Comparison of ENCODE assay signal across 19 cellular contexts in the genomic region with DNA sequence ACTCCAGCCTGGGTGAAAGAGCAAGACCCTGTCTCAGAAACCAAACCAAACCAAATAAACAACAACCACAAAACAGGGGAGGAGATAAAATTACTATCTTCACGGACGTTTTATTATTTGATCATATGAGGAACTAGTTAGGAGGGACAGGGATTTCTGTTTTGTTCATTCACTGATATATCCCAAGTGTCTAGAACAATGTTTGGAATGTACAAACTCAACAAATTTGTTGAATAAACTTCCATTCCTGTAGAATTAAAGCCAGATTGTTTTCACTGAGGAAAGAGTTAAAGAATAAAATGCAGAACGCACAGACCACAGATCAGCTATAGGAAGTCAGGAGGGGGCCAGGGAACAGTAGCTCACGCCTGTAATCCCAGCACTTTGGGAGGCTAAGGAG. TPM values are rescaled to one million over a fixed set of nuclear protein-coding genes. Genes with fewer than 3 reads are reported as not detected.
DNase-seq lines count a peak whose midpoint lies in the region; ATAC-seq and TF ChIP-seq lines count a peak whose summit lies in the region.
"Had no signal": no experiment of that assay in that cellular context is flagged by ENCODE, and none has a peak within 500 bp of the region (broad histone marks: within the 10 kb centered on the region; RNA-seq: fewer than 3 reads in every experiment).

No MANE protein-coding gene starts in this region.

- DNase-seq in A673 (ENCODE audit: low spot score): peak; percentile 5
- DNase-seq in GM04503 (ENCODE audit: low read depth): peak; percentile 3
- DNase-seq in SK-N-MC (ENCODE audit: low read depth, low spot score): peak; percentile 8
- peak; percentile 64 for DNase-seq in fibroblast of peridontal ligament (ENCODE audit: extremely low read depth)
- DNase-seq in NCI-H2227 treated with DMSO at 0.1 percent for 48 hours (lab: John Stamatoyannopoulos, UW): no peak
- no peak for DNase-seq in NCI-H1092 treated with DMSO at 0.1 percent for 48 hours (lab: John Stamatoyannopoulos, UW)
- DNase-seq: BE2C; CD8-positive, alpha-beta T cell; COR-L47; DND-41; GF-D8 had no signal

- H3K4me1 ChIP-seq in A673 (ENCODE audit: insufficient read depth, low read length, poor library complexity, severe bottlenecking): no peaks in the 10 kb centered on the region
- H3K4me1 ChIP-seq: BE2C had no signal

- H3K27me3 ChIP-seq in A673 (replicated peaks; ENCODE audit: insufficient read depth, low read depth, low read length, poor library complexity): no peaks in the 10 kb centered on the region
- H3K27me3 ChIP-seq: BE2C had no signal

- no peak for TF ChIP-seq CTCF in A673 (conservative IDR thresholded peaks at IDR 0.05; ENCODE audit: low read depth, low read length)

- H3K9me3 ChIP-seq in A673 (ENCODE audit: low read depth, low read length, poor library complexity, severe bottlenecking): no peaks in the 10 kb centered on the region
- H3K9me3 ChIP-seq in SK-N-MC (ENCODE audit: low read depth, low read length): no peaks in the 10 kb centered on the region
- H3K9me3 ChIP-seq: BE2C had no signal

- CTCF ChIA-PET in A673 (lab: Charles Lee): no interaction called here

- BruUV-seq in A673 (replicated peaks; lab: Mats Ljungman, UMichigan): no TSS peak

- intact Hi-C loops in A673 (cut with micrococcal nuclease; ENCODE audit: unreplicated experiment): no loop called here

- POLR2A ChIA-PET in A673 (lab: Charles Lee; ENCODE audit: low non-redundant PET): interaction anchor here (0.6 kb wide), 1 partner anchor 254 kb away, joined by 5 read pairs; a partner anchor contains a TSS

- no peak for ATAC-seq in HG02852 (IDR thresholded peaks at IDR 0.05; ENCODE audit: unreplicated experiment)
- ATAC-seq in HG03378 (IDR thresholded peaks at IDR 0.05; ENCODE audit: unreplicated experiment): no peak
- ATAC-seq: CD8-positive, alpha-beta T cell; GM12878; HCT116 had no signal

- H3K27ac ChIP-seq in A673 (ENCODE audit: low read depth, low read length, poor library complexity, severe bottlenecking) (no peak overlapping the region), SK-N-MC (peak overlapping the region; percentile 88)
- H3K27ac ChIP-seq: 22Rv1, C4-2B had no signal

- H3K4me3 ChIP-seq in A673 (ENCODE audit: low read depth, low read length, poor library complexity, severe bottlenecking): no peak overlapping the region
- H3K4me3 ChIP-seq in SK-N-MC: peak overlapping the region; percentile 34
- H3K4me3 ChIP-seq: GM12878 had no signal

- no peak overlapping the region for H3K9ac ChIP-seq in SK-N-MC (ENCODE audit: insufficient read length)

- H3K36me3 ChIP-seq in A673 (ENCODE audit: insufficient read depth, low read length, poor library complexity, severe bottlenecking): no peaks in the 10 kb centered on the region
- no peaks in the 10 kb centered on the region for H3K36me3 ChIP-seq in SK-N-MC (ENCODE audit: insufficient read depth, low read length)
- H3K36me3 ChIP-seq: BE2C had no signal

RNA-seq across cellular contexts. Expression of a gene that starts 6.5 kb away (rescaled TPM):
- total RNA-seq in A673 (2021): 0.17 and 0.28 TPM in 2 replicates
- total RNA-seq: HT1080 had no signal

RNA-seq across cellular contexts. Expression of a gene that starts 23.6 kb away (rescaled TPM):
- 2.2 and 2.9 TPM in 2 replicates for total RNA-seq in A673 (2021)
- total RNA-seq: H4 had no signal

RNA-seq across cellular contexts. Expression of a gene that starts 31.3 kb away (rescaled TPM):
- 1.1 and 1.6 TPM in 2 replicates for total RNA-seq in A673 (2021)
- total RNA-seq: CD8-positive, alpha-beta T cell had no signal

RNA-seq across cellular contexts. Expression of a gene that starts 35.1 kb away (rescaled TPM):
- total RNA-seq in A673 (2021): 33.5 and 40.4 TPM in 2 replicates

Comparison
In these comparisons a context has a peak if more than half of its experiments do, and no peak if none do; other contexts are left out.
1. DNase-seq: peak in A673 (single experiment), GM04503 (single experiment), SK-N-MC (single experiment) and fibroblast of peridontal ligament (single experiment); none in NCI-H2227 treated with DMSO at 0.1 percent for 48 hours (single experiment) and NCI-H1092 treated with DMSO at 0.1 percent for 48 hours (single experiment).